10 cellular contexts compared by ENCODE assay signal in genomic region chrX:24260827-24261550, GRCh38. TPM values are rescaled to one million over a fixed set of nuclear protein-coding genes. Genes with fewer than 3 reads are reported as not detected.
DNase-seq lines count a peak whose midpoint lies in the region; ATAC-seq, FAIRE-seq and TF ChIP-seq lines count a peak whose summit lies in the region.
"Had no signal": no experiment of that assay in that cellular context is flagged by ENCODE, and none has a peak within 500 bp of the region (broad histone marks: within the 10 kb centered on the region; RNA-seq: fewer than 3 reads in every experiment).

No MANE protein-coding gene starts in this region.

- H3K4me3 Mint-ChIP-seq in CD4-positive, alpha-beta T cell, result no peak overlapping the region
- peak overlapping the region in 9 of 10 donors; percentile 9 to 68 (median 55) for H3K4me3 Mint-ChIP-seq in naive thymus-derived CD4-positive, alpha-beta T cell
- H3K4me3 Mint-ChIP-seq in CD4-positive, alpha-beta memory T cell, result peak overlapping the region in 2 of 8 donors; percentile 58 to 62

- no peak for TF ChIP-seq CTCF in CD4-positive, alpha-beta T cell (IDR thresholded peaks at IDR 0.05)

- POLR2A ChIA-PET in CD4-positive, alpha-beta T cell (lab: Charles Lee), result no interaction called here
- POLR2A ChIA-PET in naive thymus-derived CD4-positive, alpha-beta T cell (lab: Charles Lee), result no interaction called here
- POLR2A ChIA-PET in CD4-positive, alpha-beta memory T cell (lab: Charles Lee; ENCODE audit: partially characterized antibody), result no interaction called here

- no peaks in the 10 kb centered on the region for H3K9me3 ChIP-seq in CD4-positive, alpha-beta T cell (ENCODE audit: control insufficient read depth, low read length)
- no peaks in the 10 kb centered on the region for H3K9me3 ChIP-seq in naive thymus-derived CD4-positive, alpha-beta T cell (ENCODE audit: control insufficient read depth in 2 of 3, low read length in 3 of 3)
- no peaks in the 10 kb centered on the region for H3K9me3 ChIP-seq in CD4-positive, alpha-beta memory T cell (ENCODE audit: control insufficient read depth in 1 of 2, low read length in 2 of 2)
- H3K9me3 ChIP-seq: upper lobe of left lung had no signal

- CTCF ChIA-PET in CD4-positive, alpha-beta T cell (lab: Charles Lee), result no interaction called here
- CTCF ChIA-PET in naive thymus-derived CD4-positive, alpha-beta T cell (lab: Charles Lee), result no interaction called here
- CTCF ChIA-PET in CD4-positive, alpha-beta memory T cell (lab: Charles Lee; ENCODE audit: partially characterized antibody), result interaction anchor here (0.6 to 1.3 kb wide), 2 partner anchors 109 to 176 kb away, joined by 3 read pairs; no protein-coding TSS in a partner anchor

- no peak overlapping the region for H3K4me3 ChIP-seq in naive thymus-derived CD4-positive, alpha-beta T cell (ENCODE audit: low read length)
- H3K4me3 ChIP-seq in CD4-positive, alpha-beta memory T cell (ENCODE audit: low read length in 2 of 2), result no peak overlapping the region
- H3K4me3 ChIP-seq: upper lobe of left lung had no signal

- H3K36me3 Mint-ChIP-seq in CD4-positive, alpha-beta T cell (ENCODE audit: low read depth), result no peaks in the 10 kb centered on the region
- peaks cover 0 to 3% (median 0%) of the 10 kb centered on the region in 5 donors for H3K36me3 Mint-ChIP-seq in naive thymus-derived CD4-positive, alpha-beta T cell
- H3K36me3 Mint-ChIP-seq in CD4-positive, alpha-beta memory T cell, result no peaks in the 10 kb centered on the region

- H3K4me1 ChIP-seq in naive thymus-derived CD4-positive, alpha-beta T cell (ENCODE audit: control insufficient read depth in 2 of 2, insufficient read depth in 2 of 2, low read length in 2 of 2), result no peaks in the 10 kb centered on the region
- H3K4me1 ChIP-seq in CD4-positive, alpha-beta memory T cell (ENCODE audit: insufficient read depth, low read length), result peaks cover 6% of the 10 kb centered on the region
- H3K4me1 ChIP-seq: upper lobe of left lung had no signal

- DNase-seq in CD4-positive, alpha-beta T cell, result peak in 1 of 10 experiments; percentile 0
- DNase-seq in HTR-8/SVneo (ENCODE audit: insufficient read length, low spot score), result no peak
- DNase-seq in amniotic epithelial cell (ENCODE audit: low read depth), result peak; percentile 88
- peak in 4 of 9 donors; percentile 7 to 30 (median 14) for DNase-seq in naive thymus-derived CD4-positive, alpha-beta T cell
- no peak for DNase-seq in NCI-H748 treated with DMSO at 0.1 percent for 48 hours (lab: John Stamatoyannopoulos, UW)
- DNase-seq in NCI-H1417 treated with DMSO at 0.1 percent for 48 hours (lab: John Stamatoyannopoulos, UW), result no peak
- no peak for DNase-seq in CD4-positive, alpha-beta memory T cell

- peak overlapping the region; percentile 9 for H3K27ac Mint-ChIP-seq in CD4-positive, alpha-beta T cell
- peak overlapping the region in 7 of 9 donors; percentile 19 to 89 (median 66) for H3K27ac Mint-ChIP-seq in naive thymus-derived CD4-positive, alpha-beta T cell
- peak overlapping the region in 2 of 7 donors; percentile 5 to 43 for H3K27ac Mint-ChIP-seq in CD4-positive, alpha-beta memory T cell

- peaks cover 9% of the 10 kb centered on the region for H3K4me1 Mint-ChIP-seq in CD4-positive, alpha-beta T cell (ENCODE audit: low read depth)
- H3K4me1 Mint-ChIP-seq in naive thymus-derived CD4-positive, alpha-beta T cell, result peaks cover 9 to 30% (median 15%) of the 10 kb centered on the region in 7 donors
- H3K4me1 Mint-ChIP-seq in CD4-positive, alpha-beta memory T cell, result peaks cover 6 to 10% (median 8%) of the 10 kb centered on the region in 4 donors

- no peaks in the 10 kb centered on the region for H3K27me3 ChIP-seq in CD4-positive, alpha-beta T cell (ENCODE audit: control insufficient read depth, insufficient read depth, low read length)
- no peaks in the 10 kb centered on the region for H3K27me3 ChIP-seq in naive thymus-derived CD4-positive, alpha-beta T cell (ENCODE audit: control insufficient read depth in 2 of 2, insufficient read depth in 2 of 2, low read length in 2 of 2)
- H3K27me3 ChIP-seq in CD4-positive, alpha-beta memory T cell (ENCODE audit: insufficient read depth, low read length), result no peaks in the 10 kb centered on the region
- H3K27me3 ChIP-seq: upper lobe of left lung had no signal

- no peaks in the 10 kb centered on the region for H3K9me3 Mint-ChIP-seq in CD4-positive, alpha-beta T cell
- peaks cover 0 to 2% (median 0%) of the 10 kb centered on the region in 11 donors for H3K9me3 Mint-ChIP-seq in naive thymus-derived CD4-positive, alpha-beta T cell
- H3K9me3 Mint-ChIP-seq in CD4-positive, alpha-beta memory T cell, result no peaks in the 10 kb centered on the region

- no peaks in the 10 kb centered on the region for H3K36me3 ChIP-seq in naive thymus-derived CD4-positive, alpha-beta T cell (ENCODE audit: control insufficient read depth in 2 of 3, insufficient read depth in 3 of 3, low read length in 3 of 3)
- no peaks in the 10 kb centered on the region for H3K36me3 ChIP-seq in CD4-positive, alpha-beta memory T cell (ENCODE audit: insufficient read depth, low read length)
- H3K36me3 ChIP-seq: upper lobe of left lung had no signal

- FAIRE-seq in HTR-8/SVneo (lab: Jason Lieb, UNC), result peak; percentile 65
- FAIRE-seq: islet of Langerhans had no signal

- H3K27me3 Mint-ChIP-seq in CD4-positive, alpha-beta T cell, result no peaks in the 10 kb centered on the region
- peaks cover 0 to 2% (median 0%) of the 10 kb centered on the region in 5 donors for H3K27me3 Mint-ChIP-seq in naive thymus-derived CD4-positive, alpha-beta T cell
- no peaks in the 10 kb centered on the region for H3K27me3 Mint-ChIP-seq in CD4-positive, alpha-beta memory T cell

- no peak overlapping the region for H3K27ac ChIP-seq in CD4-positive, alpha-beta T cell (ENCODE audit: low read depth, low read length)
- no peak overlapping the region for H3K27ac ChIP-seq in naive thymus-derived CD4-positive, alpha-beta T cell (ENCODE audit: low read depth, low read length)
- no peak overlapping the region for H3K27ac ChIP-seq in CD4-positive, alpha-beta memory T cell (ENCODE audit: low read depth, low read length)

- ATAC-seq in CD4-positive, alpha-beta T cell (ENCODE audit: poor library complexity), result peak; percentile 54
- ATAC-seq in naive thymus-derived CD4-positive, alpha-beta T cell, result peak; percentile 69
- ATAC-seq in GM21381 (IDR thresholded peaks at IDR 0.05; ENCODE audit: unreplicated experiment), result no peak

- intact Hi-C loops in CD4-positive, alpha-beta T cell (cut with DNase I, micrococcal nuclease), result no loop called here
- intact Hi-C loops in naive thymus-derived CD4-positive, alpha-beta T cell (cut with micrococcal nuclease), result no loop called here
- intact Hi-C loops in CD4-positive, alpha-beta memory T cell (cut with micrococcal nuclease), result loop anchor here (5.0 kb wide), 1 partner anchor 881 kb away; no protein-coding TSS in a partner anchor

RNA-seq across cellular contexts. Expression of gene SUPT20HL2, which starts 52.9 kb away (rescaled TPM):
- not detected for total RNA-seq in CD4-positive, alpha-beta T cell
- not detected for total RNA-seq in naive thymus-derived CD4-positive, alpha-beta T cell
- not detected for polyA plus RNA-seq in naive thymus-derived CD4-positive, alpha-beta T cell
- total RNA-seq in CD4-positive, alpha-beta memory T cell, result not detected
- polyA plus RNA-seq in CD4-positive, alpha-beta memory T cell, result not detected
- total RNA-seq: upper lobe of left lung had no signal
